32 cellular contexts compared by ENCODE assay signal in genomic region chr22:22377335-22377734, GRCh38.
"Had no signal": no experiment of that assay in that cellular context is flagged by ENCODE, and none has a peak within 500 bp of the region (broad histone marks: within the 10 kb centered on the region; RNA-seq: fewer than 3 reads in every experiment).

No MANE protein-coding gene starts in this region.

- H3K9me3 Mint-ChIP-seq: activated CD4-positive, alpha-beta memory T cell treated with anti-CD3 and anti-CD28 coated beads, Interleukin-2, amount 10 ng/mL, durations not matched to agents 7 days and 5 days; activated naive CD4-positive, alpha-beta T cell treated with anti-CD3 and anti-CD28 coated beads, Interleukin-2, amount 10 ng/mL, durations not matched to agents 7 days and 5 days; activated naive CD8-positive, alpha-beta T cell treated with anti-CD3 and anti-CD28 coated beads, Interleukin-2, amount 50 U/mL, for 24 hours; brain had no signal

- H3K27ac ChIP-seq: VCaP had no signal

- DNase-seq: activated CD4-positive, alpha-beta memory T cell treated with anti-CD3 and anti-CD28 coated beads, Interleukin-2, amount 10 ng/mL, durations not matched to agents 7 days and 5 days; activated CD4-positive, alpha-beta T cell treated with anti-CD3 and anti-CD28 coated beads for 1 hour; activated CD4-positive, alpha-beta T cell treated with anti-CD3 and anti-CD28 coated beads for 48 hours; activated CD4-positive, CD25-positive, alpha-beta regulatory T cell; activated CD8-positive, alpha-beta memory T cell treated with anti-CD3 and anti-CD28 coated beads for 24 hours; activated CD8-positive, alpha-beta memory T cell treated with anti-CD3 and anti-CD28 coated beads, Interleukin-2, amount 10 ng/mL, durations not matched to agents 7 days and 5 days; activated CD8-positive, alpha-beta memory T cell treated with anti-CD3 and anti-CD28 coated beads, Interleukin-2, amount 50 U/mL, for 48 hours; activated naive CD4-positive, alpha-beta T cell treated with anti-CD3 and anti-CD28 coated beads, Interleukin-2, amount 10 ng/mL, durations not matched to agents 7 days and 5 days; activated naive CD8-positive, alpha-beta T cell treated with anti-CD3 and anti-CD28 coated beads, Interleukin-2, amount 50 U/mL, for 24 hours; anterior cingulate cortex; caudate nucleus; cerebellar nuclear complex; Kasumi-1; MV-4-11; NCI-H1092; NCI-H1436 treated with DMSO at 0.1 percent for 48 hours; NCI-H1694 treated with DMSO at 0.1 percent for 48 hours; NCI-H2029 treated with DMSO at 0.1 percent for 48 hours; NCI-H2107; NCI-H2171; NCI-H510A; NCI-H748 treated with DMSO at 0.1 percent for 48 hours; NK-92 treated with Interleukin-12 subunit alpha and Interleukin-12 subunit beta, amount 100 ng/mL, for 24 hours; OCI-M1; Right ventricle myocardium superior; SW 1271; T-helper 1 cell; T-helper 2 cell; T-helper 9 cell had no signal

- H3K4me1 Mint-ChIP-seq: activated CD4-positive, alpha-beta memory T cell treated with anti-CD3 and anti-CD28 coated beads, Interleukin-2, amount 10 ng/mL, durations not matched to agents 7 days and 5 days; activated CD8-positive, alpha-beta memory T cell treated with anti-CD3 and anti-CD28 coated beads, Interleukin-2, amount 10 ng/mL, durations not matched to agents 7 days and 5 days; activated naive CD4-positive, alpha-beta T cell treated with anti-CD3 and anti-CD28 coated beads, Interleukin-2, amount 10 ng/mL, durations not matched to agents 7 days and 5 days had no signal

- H3K36me3 Mint-ChIP-seq: activated CD8-positive, alpha-beta memory T cell treated with anti-CD3 and anti-CD28 coated beads, Interleukin-2, amount 10 ng/mL, durations not matched to agents 7 days and 5 days; activated naive CD4-positive, alpha-beta T cell treated with anti-CD3 and anti-CD28 coated beads, Interleukin-2, amount 10 ng/mL, durations not matched to agents 7 days and 5 days; activated naive CD8-positive, alpha-beta T cell; brain had no signal

- H3K4me3 Mint-ChIP-seq: activated CD4-positive, alpha-beta memory T cell treated with anti-CD3 and anti-CD28 coated beads, Interleukin-2, amount 10 ng/mL, durations not matched to agents 7 days and 5 days; activated CD8-positive, alpha-beta memory T cell treated with anti-CD3 and anti-CD28 coated beads, Interleukin-2, amount 10 ng/mL, durations not matched to agents 7 days and 5 days; activated naive CD4-positive, alpha-beta T cell treated with anti-CD3 and anti-CD28 coated beads, Interleukin-2, amount 10 ng/mL, durations not matched to agents 7 days and 5 days; activated naive CD8-positive, alpha-beta T cell; activated naive CD8-positive, alpha-beta T cell treated with anti-CD3 and anti-CD28 coated beads, Interleukin-2, amount 50 U/mL, for 24 hours; brain had no signal

- H3K27ac Mint-ChIP-seq: activated CD4-positive, alpha-beta memory T cell treated with anti-CD3 and anti-CD28 coated beads, Interleukin-2, amount 10 ng/mL, durations not matched to agents 7 days and 5 days; activated CD8-positive, alpha-beta memory T cell treated with anti-CD3 and anti-CD28 coated beads, Interleukin-2, amount 10 ng/mL, durations not matched to agents 7 days and 5 days; activated naive CD4-positive, alpha-beta T cell treated with anti-CD3 and anti-CD28 coated beads, Interleukin-2, amount 10 ng/mL, durations not matched to agents 7 days and 5 days; activated naive CD8-positive, alpha-beta T cell; activated naive CD8-positive, alpha-beta T cell treated with anti-CD3 and anti-CD28 coated beads, Interleukin-2, amount 50 U/mL, for 24 hours; brain had no signal

- ATAC-seq: activated CD8-positive, alpha-beta memory T cell treated with anti-CD3 and anti-CD28 coated beads, Interleukin-2, amount 10 ng/mL, durations not matched to agents 7 days and 5 days; activated naive CD8-positive, alpha-beta T cell treated with anti-CD3 and anti-CD28 coated beads, Interleukin-2, amount 50 U/mL, for 24 hours had no signal
